10 cellular contexts compared by ENCODE assay signal in genomic region chr2:47043891-47044239, GRCh38.
DNase-seq lines count a peak whose midpoint lies in the region; ATAC-seq and TF ChIP-seq lines count a peak whose summit lies in the region.
"Had no signal": no experiment of that assay in that cellular context is flagged by ENCODE, and none has a peak within 500 bp of the region (broad histone marks: within the 10 kb centered on the region; RNA-seq: fewer than 3 reads in every experiment).

No MANE protein-coding gene starts in this region.

- H3K27me3 ChIP-seq in mucosa of rectum (ENCODE audit: control insufficient read depth in 2 of 2, insufficient read depth in 2 of 2, low read length in 2 of 2) (no peaks in the 10 kb centered on the region), upper lobe of right lung (no peaks in the 10 kb centered on the region)

- H3K4me1 ChIP-seq in mucosa of rectum (ENCODE audit: control insufficient read depth in 2 of 2, insufficient read depth in 2 of 2, low read length in 2 of 2) (peaks cover 17 to 29% of the 10 kb centered on the region in 2 donors), upper lobe of right lung (peaks cover 50% of the 10 kb centered on the region)

- H3K27ac Mint-ChIP-seq in activated CD4-positive, alpha-beta memory T cell treated with anti-CD3 and anti-CD28 coated beads, Interleukin-2, amount 10 ng/mL, durations not matched to agents 7 days and 5 days, result peak overlapping the region; percentile 15
- no peak overlapping the region for H3K27ac Mint-ChIP-seq in activated CD4-positive, alpha-beta memory T cell treated with anti-CD3 and anti-CD28 coated beads for 36 hours
- peak overlapping the region; percentile 94 for H3K27ac Mint-ChIP-seq in MCF 10A (ENCODE audit: low read depth, unreplicated experiment)

- no peaks in the 10 kb centered on the region for H3K9me3 Mint-ChIP-seq in activated CD4-positive, alpha-beta memory T cell treated with anti-CD3 and anti-CD28 coated beads, Interleukin-2, amount 10 ng/mL, durations not matched to agents 7 days and 5 days
- H3K9me3 Mint-ChIP-seq in activated CD4-positive, alpha-beta memory T cell treated with anti-CD3 and anti-CD28 coated beads for 36 hours, result no peaks in the 10 kb centered on the region
- no peaks in the 10 kb centered on the region for H3K9me3 Mint-ChIP-seq in MCF 10A (ENCODE audit: unreplicated experiment)

- H3K36me3 ChIP-seq in mucosa of rectum (ENCODE audit: control insufficient read depth in 2 of 2, insufficient read depth in 2 of 2, low read length in 2 of 2) (peaks cover 9 to 31% of the 10 kb centered on the region in 2 donors), upper lobe of right lung (peaks cover 36% of the 10 kb centered on the region)

- CTCF ChIA-PET in activated CD4-positive, alpha-beta memory T cell treated with anti-CD3 and anti-CD28 coated beads, Interleukin-2, amount 10 ng/mL, durations not matched to agents 7 days and 5 days (lab: Charles Lee), result no interaction called here
- CTCF ChIA-PET in activated CD4-positive, alpha-beta memory T cell treated with anti-CD3 and anti-CD28 coated beads for 36 hours (lab: Charles Lee), result no interaction called here
- CTCF ChIA-PET in MCF 10A (lab: Yijun Ruan, JAX), result interaction anchor here (0.6 to 2.2 kb wide), 8 partner anchors 35 to 280 kb away, joined by 3 to 10 read pairs (median 4); no protein-coding TSS in a partner anchor

- no peaks in the 10 kb centered on the region for H3K27me3 Mint-ChIP-seq in activated CD4-positive, alpha-beta memory T cell treated with anti-CD3 and anti-CD28 coated beads, Interleukin-2, amount 10 ng/mL, durations not matched to agents 7 days and 5 days
- no peaks in the 10 kb centered on the region for H3K27me3 Mint-ChIP-seq in activated CD4-positive, alpha-beta memory T cell treated with anti-CD3 and anti-CD28 coated beads for 36 hours
- H3K27me3 Mint-ChIP-seq in MCF 10A (ENCODE audit: insufficient read depth, unreplicated experiment), result no peaks in the 10 kb centered on the region

- DNase-seq in activated CD4-positive, alpha-beta memory T cell treated with anti-CD3 and anti-CD28 coated beads, Interleukin-2, amount 10 ng/mL, durations not matched to agents 7 days and 5 days, result no peak
- no peak for DNase-seq in activated CD4-positive, alpha-beta memory T cell treated with anti-CD3 and anti-CD28 coated beads for 36 hours
- DNase-seq in MCF 10A (ENCODE audit: unreplicated experiment), result no peak
- no peak for DNase-seq in upper lobe of right lung
- no peak for DNase-seq in amygdala (lab: John Stamatoyannopoulos, UW)
- DNase-seq: AML-193 had no signal

- H3K4me1 Mint-ChIP-seq in activated CD4-positive, alpha-beta memory T cell treated with anti-CD3 and anti-CD28 coated beads, Interleukin-2, amount 10 ng/mL, durations not matched to agents 7 days and 5 days, result peaks cover 8% of the 10 kb centered on the region
- H3K4me1 Mint-ChIP-seq in activated CD4-positive, alpha-beta memory T cell treated with anti-CD3 and anti-CD28 coated beads for 36 hours (ENCODE audit: low read depth), result peaks cover 7% of the 10 kb centered on the region
- H3K4me1 Mint-ChIP-seq in MCF 10A (ENCODE audit: insufficient read depth, unreplicated experiment), result peaks cover 37% of the 10 kb centered on the region

- H3K27ac ChIP-seq in mucosa of rectum (ENCODE audit: low read depth in 2 of 2, low read length in 2 of 2) (peak overlapping the region; percentile 59 to 67), upper lobe of right lung (peak overlapping the region; percentile 59)

- H3K4me3 ChIP-seq in mucosa of rectum (ENCODE audit: low read length in 2 of 2) (no peak overlapping the region), upper lobe of right lung (no peak overlapping the region)
- H3K4me3 ChIP-seq: HAP-1 had no signal

- ATAC-seq in upper lobe of right lung (no peak), HG03159 (IDR thresholded peaks at IDR 0.05; ENCODE audit: unreplicated experiment) (no peak), GM21528 (IDR thresholded peaks at IDR 0.05; ENCODE audit: low FRiP score, unreplicated experiment) (no peak)

- POLR2A ChIA-PET in activated CD4-positive, alpha-beta memory T cell treated with anti-CD3 and anti-CD28 coated beads, Interleukin-2, amount 10 ng/mL, durations not matched to agents 7 days and 5 days (lab: Charles Lee), result no interaction called here
- POLR2A ChIA-PET in activated CD4-positive, alpha-beta memory T cell treated with anti-CD3 and anti-CD28 coated beads for 36 hours (lab: Charles Lee), result interaction anchor here (0.6 kb wide), 1 partner anchor 12 kb away, joined by 3 read pairs; no protein-coding TSS in a partner anchor
- POLR2A ChIA-PET in MCF 10A (lab: Yijun Ruan, JAX), result interaction anchor here (0.7 to 1.7 kb wide), 6 partner anchors 17 to 129 kb away, joined by 3 to 9 read pairs (median 4); no protein-coding TSS in a partner anchor

- intact Hi-C loops in activated CD4-positive, alpha-beta memory T cell treated with anti-CD3 and anti-CD28 coated beads for 36 hours (cut with micrococcal nuclease), result no loop called here
- intact Hi-C loops in MCF 10A (cut with micrococcal nuclease) (no loop called here), upper lobe of right lung (cut with DNase I) (no loop called here)

- peaks cover 30% of the 10 kb centered on the region for H3K36me3 Mint-ChIP-seq in activated CD4-positive, alpha-beta memory T cell treated with anti-CD3 and anti-CD28 coated beads, Interleukin-2, amount 10 ng/mL, durations not matched to agents 7 days and 5 days (ENCODE audit: low read depth)
- H3K36me3 Mint-ChIP-seq in activated CD4-positive, alpha-beta memory T cell treated with anti-CD3 and anti-CD28 coated beads for 36 hours, result peaks cover 26% of the 10 kb centered on the region
- H3K36me3 Mint-ChIP-seq in MCF 10A (ENCODE audit: insufficient read depth, unreplicated experiment), result peaks cover 35% of the 10 kb centered on the region

- no TSS peak for BruUV-seq in MCF 10A (replicated peaks; lab: Mats Ljungman, UMichigan)

- no peak overlapping the region for H3K9ac ChIP-seq in mucosa of rectum (ENCODE audit: low read depth in 1 of 2, low read length in 2 of 2)

- no peak overlapping the region for H3K4me3 Mint-ChIP-seq in activated CD4-positive, alpha-beta memory T cell treated with anti-CD3 and anti-CD28 coated beads, Interleukin-2, amount 10 ng/mL, durations not matched to agents 7 days and 5 days
- no peak overlapping the region for H3K4me3 Mint-ChIP-seq in activated CD4-positive, alpha-beta memory T cell treated with anti-CD3 and anti-CD28 coated beads for 36 hours
- peak overlapping the region; percentile 52 for H3K4me3 Mint-ChIP-seq in MCF 10A (ENCODE audit: unreplicated experiment)

- TF ChIP-seq CTCF in MCF 10A (IDR thresholded peaks at IDR 0.05; ENCODE audit: unreplicated experiment), result no peak
- TF ChIP-seq CTCF in upper lobe of right lung (IDR thresholded peaks at IDR 0.05), result no peak

- no peaks in the 10 kb centered on the region for H3K9me3 ChIP-seq in mucosa of rectum (ENCODE audit: control insufficient read depth in 2 of 2, low read length in 2 of 2)
- no peaks in the 10 kb centered on the region for H3K9me3 ChIP-seq in upper lobe of right lung
- H3K9me3 ChIP-seq: HAP-1 had no signal
